In genomic region chr16:55039042-55039441, GRCh38 we compare ENCODE assay signal across 34 cellular contexts.
"Had no signal": no experiment of that assay in that cellular context is flagged by ENCODE, and none has a peak within 500 bp of the region (broad histone marks: within the 10 kb centered on the region; RNA-seq: fewer than 3 reads in every experiment).

No MANE protein-coding gene starts in this region.

- H3K9me3 Mint-ChIP-seq: activated CD4-positive, alpha-beta memory T cell treated with anti-CD3 and anti-CD28 coated beads, Interleukin-2, amount 10 ng/mL, durations not matched to agents 7 days and 5 days; activated naive CD4-positive, alpha-beta T cell treated with anti-CD3 and anti-CD28 coated beads, Interleukin-2, amount 50 U/mL, for 24 hours; activated naive CD8-positive, alpha-beta T cell treated with anti-CD3 and anti-CD28 coated beads, Interleukin-2, amount 10 ng/mL, durations not matched to agents 7 days and 5 days; activated T-cell treated with anti-CD3 and anti-CD28 coated beads, Interleukin-2, amount 50 U/mL, for 24 hours; activated T-helper 2 cell treated with anti-CD3 and anti-CD28 coated beads, Interferon-gamma antibody, Interleukin-2, Interleukin-4, amounts not matched to agents 10 μg/mL and 5 μg/mL and 100 μg/mL, durations not matched to agents 14 hours and 24 hours and 36 hours had no signal

- H3K27me3 Mint-ChIP-seq: activated CD4-positive, alpha-beta memory T cell treated with anti-CD3 and anti-CD28 coated beads, Interleukin-2, amount 10 ng/mL, durations not matched to agents 7 days and 5 days; activated naive CD4-positive, alpha-beta T cell treated with anti-CD3 and anti-CD28 coated beads, Interleukin-2, amount 50 U/mL, for 24 hours; activated naive CD8-positive, alpha-beta T cell treated with anti-CD3 and anti-CD28 coated beads, Interleukin-2, amount 10 ng/mL, durations not matched to agents 7 days and 5 days had no signal

- H3K27ac ChIP-seq: ascending aorta, WERI-Rb-1 had no signal

- H3K36me3 ChIP-seq: ascending aorta, WERI-Rb-1 had no signal

- ATAC-seq: PC-3 had no signal

- H3K4me3 Mint-ChIP-seq: activated CD4-positive, alpha-beta memory T cell treated with anti-CD3 and anti-CD28 coated beads, Interleukin-2, amount 10 ng/mL, durations not matched to agents 7 days and 5 days; activated naive CD4-positive, alpha-beta T cell treated with anti-CD3 and anti-CD28 coated beads, Interleukin-2, amount 50 U/mL, for 24 hours; activated naive CD8-positive, alpha-beta T cell treated with anti-CD3 and anti-CD28 coated beads, Interleukin-2, amount 10 ng/mL, durations not matched to agents 7 days and 5 days; activated T-cell treated with anti-CD3 and anti-CD28 coated beads, Interleukin-2, amount 50 U/mL, for 24 hours had no signal

- H3K4me1 Mint-ChIP-seq: activated CD4-positive, alpha-beta memory T cell treated with anti-CD3 and anti-CD28 coated beads, Interleukin-2, amount 10 ng/mL, durations not matched to agents 7 days and 5 days; activated naive CD4-positive, alpha-beta T cell treated with anti-CD3 and anti-CD28 coated beads, Interleukin-2, amount 50 U/mL, for 24 hours; activated naive CD8-positive, alpha-beta T cell treated with anti-CD3 and anti-CD28 coated beads, Interleukin-2, amount 10 ng/mL, durations not matched to agents 7 days and 5 days had no signal

- H3K36me3 Mint-ChIP-seq: activated naive CD4-positive, alpha-beta T cell treated with anti-CD3 and anti-CD28 coated beads, Interleukin-2, amount 50 U/mL, for 24 hours; activated naive CD8-positive, alpha-beta T cell treated with anti-CD3 and anti-CD28 coated beads, Interleukin-2, amount 10 ng/mL, durations not matched to agents 7 days and 5 days had no signal

- H3K9me3 ChIP-seq: ascending aorta had no signal

- H3K4me3 ChIP-seq: ascending aorta had no signal

- DNase-seq: activated CD4-positive, alpha-beta memory T cell treated with anti-CD3 and anti-CD28 coated beads, Interleukin-2, amount 10 ng/mL, durations not matched to agents 7 days and 5 days; activated CD4-positive, alpha-beta T cell treated with anti-CD3 and anti-CD28 coated beads for 1 hour; activated CD4-positive, alpha-beta T cell treated with anti-CD3 and anti-CD28 coated beads for 48 hours; activated CD4-positive, CD25-positive, alpha-beta regulatory T cell; activated gamma-delta T cell; activated naive CD4-positive, alpha-beta T cell treated with Interleukin-2 at 50 U/mL for 16 hours; activated naive CD8-positive, alpha-beta T cell treated with anti-CD3 and anti-CD28 coated beads, Interleukin-2, amount 10 ng/mL, durations not matched to agents 7 days and 5 days; activated T-cell treated with anti-CD3 and anti-CD28 coated beads, Interleukin-2, amount 50 U/mL, for 24 hours; amygdala; Kasumi-1; KG1; MM.1S; MV-4-11; NCI-H1092 treated with DMSO at 0.1 percent for 48 hours; NCI-H1417; NCI-H146; NCI-H187; NCI-H2029 treated with DMSO at 0.1 percent for 48 hours; NCI-H2107; NCI-H2171; NCI-H510A; NCI-H526; NCI-H748 treated with DMSO at 0.1 percent for 48 hours; NK-92 treated with Interleukin-12 subunit alpha and Interleukin-12 subunit beta, amount 100 ng/mL, for 24 hours; PC-3; Right ventricle myocardium superior; SW 1271; T-helper 1 cell; T-helper 2 cell; T-helper 9 cell; WERI-Rb-1 had no signal

- H3K27me3 ChIP-seq: ascending aorta had no signal

- H3K27ac Mint-ChIP-seq: activated CD4-positive, alpha-beta memory T cell treated with anti-CD3 and anti-CD28 coated beads, Interleukin-2, amount 10 ng/mL, durations not matched to agents 7 days and 5 days; activated naive CD4-positive, alpha-beta T cell treated with anti-CD3 and anti-CD28 coated beads, Interleukin-2, amount 50 U/mL, for 24 hours; activated naive CD8-positive, alpha-beta T cell treated with anti-CD3 and anti-CD28 coated beads, Interleukin-2, amount 10 ng/mL, durations not matched to agents 7 days and 5 days; activated T-cell treated with anti-CD3 and anti-CD28 coated beads, Interleukin-2, amount 50 U/mL, for 24 hours; activated T-helper 2 cell treated with anti-CD3 and anti-CD28 coated beads, Interferon-gamma antibody, Interleukin-2, Interleukin-4, amounts not matched to agents 10 μg/mL and 5 μg/mL and 100 μg/mL, durations not matched to agents 14 hours and 24 hours and 36 hours had no signal

- H3K4me1 ChIP-seq: ascending aorta had no signal
